Comparison of ENCODE assay signal across 17 cellular contexts in the genomic region with DNA sequence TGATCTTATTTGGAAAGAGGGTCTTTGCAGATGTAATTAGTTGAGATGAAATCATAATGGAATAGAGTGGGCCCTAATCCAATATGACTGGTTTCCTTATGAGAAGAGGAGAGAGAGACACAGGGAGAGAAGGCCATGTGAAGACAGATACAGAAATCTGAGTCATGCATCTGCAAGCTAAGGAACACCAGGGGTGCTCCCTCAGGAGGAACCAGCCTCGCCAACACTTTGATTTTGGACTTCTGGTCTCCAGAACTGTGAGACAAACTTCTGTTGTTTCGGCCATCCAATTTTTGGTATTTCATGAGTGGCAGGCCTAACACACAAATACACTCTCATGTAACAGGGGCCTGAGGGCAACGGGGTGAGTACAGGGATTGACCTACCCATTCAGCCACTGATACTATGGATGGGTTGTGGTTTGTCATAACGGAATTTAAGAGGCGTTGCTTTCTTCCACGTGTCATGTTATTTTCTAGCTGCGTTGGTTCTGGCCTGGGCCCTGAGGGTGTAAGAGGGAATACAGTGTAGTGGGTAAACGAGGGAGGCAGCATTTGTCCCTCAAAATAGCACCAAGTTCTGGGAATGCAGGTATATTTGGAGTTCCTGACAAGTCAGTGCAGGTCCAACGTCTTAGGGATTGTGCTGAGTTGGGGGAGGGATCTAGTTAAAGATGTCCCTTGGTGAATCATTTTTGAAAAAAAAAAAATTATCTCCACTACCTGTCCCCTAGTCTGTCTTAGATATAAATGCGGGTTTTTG. TPM values are rescaled to one million over a fixed set of nuclear protein-coding genes. Genes with fewer than 3 reads are reported as not detected.
DNase-seq lines count a peak whose midpoint lies in the region; ATAC-seq and TF ChIP-seq lines count a peak whose summit lies in the region.
"Had no signal": no experiment of that assay in that cellular context is flagged by ENCODE, and none has a peak within 500 bp of the region (broad histone marks: within the 10 kb centered on the region; RNA-seq: fewer than 3 reads in every experiment).

No MANE protein-coding gene starts in this region.

- CTCF ChIA-PET in PC-3 (lab: Charles Lee), result no interaction called here

- peak overlapping the region; percentile 83 for H3K27ac Mint-ChIP-seq in activated T-cell treated with anti-CD3 and anti-CD28 coated beads, Interleukin-2, amount 50 U/mL, for 72 hours
- H3K27ac Mint-ChIP-seq in effector memory CD8-positive, alpha-beta T cell, result peak overlapping the region; percentile 24 to 95
- H3K27ac Mint-ChIP-seq: CD4-positive, alpha-beta T cell; endodermal cell had no signal

- H3K4me3 ChIP-seq in SU-DHL-6 (ENCODE audit: insufficient read depth, low read length, poor library complexity, severe bottlenecking), result peak overlapping the region; percentile 24
- H3K4me3 ChIP-seq in transverse colon, result no peak overlapping the region
- no peak overlapping the region for H3K4me3 ChIP-seq in PC-3 (ENCODE audit: low read length)
- H3K4me3 ChIP-seq: A549, uterus had no signal

- no peak for ATAC-seq in activated T-cell treated with anti-CD3 and anti-CD28 coated beads, Interleukin-2, amount 50 U/mL, for 72 hours (replicated peaks in 1 of 2)
- ATAC-seq in effector memory CD8-positive, alpha-beta T cell (replicated peaks), result no peak
- ATAC-seq in esophagus mucosa (no peak), PC-3 (no peak)
- ATAC-seq: A549 had no signal

- H3K79me2 ChIP-seq in SU-DHL-6 (ENCODE audit: insufficient read depth, low read length) (peaks cover 99% of the 10 kb centered on the region), PC-3 (ENCODE audit: low read length) (no peaks in the 10 kb centered on the region)

- no peak overlapping the region for H2AFZ ChIP-seq in SU-DHL-6 (ENCODE audit: low read depth, low read length, severe bottlenecking)
- H2AFZ ChIP-seq in PC-3 (ENCODE audit: low read length), result no peak overlapping the region

- H3K9ac ChIP-seq in SU-DHL-6 (ENCODE audit: low read length) (peak overlapping the region; percentile 57), PC-3 (ENCODE audit: low read length) (no peak overlapping the region)

- no peak for TF ChIP-seq POLR2A in transverse colon (IDR thresholded peaks at IDR 0.05)

- H3K36me3 Mint-ChIP-seq in activated T-cell treated with anti-CD3 and anti-CD28 coated beads, Interleukin-2, amount 50 U/mL, for 72 hours (ENCODE audit: insufficient read depth in 2 of 2), result no peaks in the 10 kb centered on the region
- no peaks in the 10 kb centered on the region for H3K36me3 Mint-ChIP-seq in effector memory CD8-positive, alpha-beta T cell (ENCODE audit: insufficient read depth)

- no peaks in the 10 kb centered on the region for H3K9me3 Mint-ChIP-seq in activated T-cell treated with anti-CD3 and anti-CD28 coated beads, Interleukin-2, amount 50 U/mL, for 72 hours
- H3K9me3 Mint-ChIP-seq in effector memory CD8-positive, alpha-beta T cell, result no peaks in the 10 kb centered on the region
- H3K9me3 Mint-ChIP-seq: activated T-helper 2 cell treated with anti-CD3 and anti-CD28 coated beads, Interferon-gamma antibody, Interleukin-2, Interleukin-4, amounts not matched to agents 10 μg/mL and 5 μg/mL and 100 μg/mL, durations not matched to agents 14 hours and 24 hours and 36 hours; CD4-positive, alpha-beta T cell; stimulated activated naive CD8-positive, alpha-beta T cell treated with anti-CD3 and anti-CD28 coated beads, Interleukin-15, amount 100 ng/mL, for 72 hours had no signal

- peak overlapping the region; percentile 47 for H3K4me2 ChIP-seq in SU-DHL-6 (ENCODE audit: low read depth, low read length, poor library complexity, severe bottlenecking)
- no peak overlapping the region for H3K4me2 ChIP-seq in PC-3 (ENCODE audit: low read length)
- H3K4me2 ChIP-seq: A549 had no signal

- no peak overlapping the region for H3K4me3 Mint-ChIP-seq in activated T-cell treated with anti-CD3 and anti-CD28 coated beads, Interleukin-2, amount 50 U/mL, for 72 hours
- no peak overlapping the region for H3K4me3 Mint-ChIP-seq in effector memory CD8-positive, alpha-beta T cell
- H3K4me3 Mint-ChIP-seq: CD4-positive, alpha-beta T cell; endodermal cell had no signal

- DNase-seq in activated T-cell treated with anti-CD3 and anti-CD28 coated beads, Interleukin-2, amount 50 U/mL, for 72 hours, result no peak
- no peak for DNase-seq in activated T-cell treated with anti-CD3 and anti-CD28 coated beads, Interleukin-2, amount 50 U/mL, for 1 hour
- no peak for DNase-seq in effector memory CD8-positive, alpha-beta T cell
- DNase-seq in transverse colon, result no peak
- no peak for DNase-seq in PC-3
- no peak for DNase-seq in stimulated activated CD4-positive, alpha-beta T cell treated with anti-CD3 and anti-CD28 coated beads, Interleukin-2, amount 100 ng/mL, for 48 hours
- DNase-seq: activated CD4-positive, alpha-beta T cell treated with anti-CD3 and anti-CD28 coated beads, Interleukin-2, amount 50 U/mL, for 4 hours; CD4-positive, alpha-beta T cell; cerebellar nuclear complex; endodermal cell; NCI-H1436; uterus had no signal

- H3K27me3 ChIP-seq in SU-DHL-6 (ENCODE audit: low read length) (no peaks in the 10 kb centered on the region), transverse colon (no peaks in the 10 kb centered on the region), PC-3 (ENCODE audit: low read length) (no peaks in the 10 kb centered on the region)
- H3K27me3 ChIP-seq: uterus had no signal

- H3K27ac ChIP-seq in SU-DHL-6 (ENCODE audit: low read depth, low read length), result peak overlapping the region; percentile 94
- peak overlapping the region in 3 of 4 donors; percentile 12 to 44 (median 25) for H3K27ac ChIP-seq in transverse colon
- no peak overlapping the region for H3K27ac ChIP-seq in PC-3 (ENCODE audit: low read length)
- H3K27ac ChIP-seq: A549, uterus had no signal

- in situ Hi-C loops in transverse colon (cut with MboI; ENCODE audit: low pct_ligation_motif_present in 1 of 4, low pct_unique_long_range_greater_than_20kb in 1 of 4, low sequenced_read_pairs in 3 of 4), result no loop called here

- TF ChIP-seq EP300 in transverse colon (IDR thresholded peaks at IDR 0.05; ENCODE audit: low read depth), result no peak

- H3K4me1 ChIP-seq in transverse colon, result no peaks in the 10 kb centered on the region
- no peaks in the 10 kb centered on the region for H3K4me1 ChIP-seq in PC-3 (ENCODE audit: insufficient read depth, low read length)
- H3K4me1 ChIP-seq: A549, uterus had no signal

- no peaks in the 10 kb centered on the region for H3K27me3 Mint-ChIP-seq in activated T-cell treated with anti-CD3 and anti-CD28 coated beads, Interleukin-2, amount 50 U/mL, for 72 hours (ENCODE audit: low read depth)
- no peaks in the 10 kb centered on the region for H3K27me3 Mint-ChIP-seq in effector memory CD8-positive, alpha-beta T cell
- H3K27me3 Mint-ChIP-seq: CD4-positive, alpha-beta T cell; stimulated activated naive CD8-positive, alpha-beta T cell treated with anti-CD3 and anti-CD28 coated beads, Interleukin-15, amount 100 ng/mL, for 72 hours had no signal

- H3K9me3 ChIP-seq in SU-DHL-6 (ENCODE audit: insufficient read depth, low read length) (no peaks in the 10 kb centered on the region), transverse colon (no peaks in the 10 kb centered on the region), PC-3 (ENCODE audit: low read length) (no peaks in the 10 kb centered on the region)
- H3K9me3 ChIP-seq: A549, uterus had no signal

- H3K36me3 ChIP-seq in SU-DHL-6 (ENCODE audit: low read length) (peaks cover 15% of the 10 kb centered on the region), transverse colon (no peaks in the 10 kb centered on the region), PC-3 (ENCODE audit: low read depth, low read length) (no peaks in the 10 kb centered on the region)
- H3K36me3 ChIP-seq: uterus had no signal

- H3F3A ChIP-seq in SU-DHL-6 (ENCODE audit: insufficient read depth) (peaks cover 81% of the 10 kb centered on the region), PC-3 (ENCODE audit: low read length, unreplicated experiment) (no peaks in the 10 kb centered on the region)

- no peak for TF ChIP-seq CTCF in SU-DHL-6 (IDR thresholded peaks at IDR 0.05; ENCODE audit: insufficient read depth, low read length, poor library complexity, severe bottlenecking)
- no peak for TF ChIP-seq CTCF in transverse colon (IDR thresholded peaks at IDR 0.05)
- no peak for TF ChIP-seq CTCF in PC-3 (conservative IDR thresholded peaks at IDR 0.05; ENCODE audit: low read depth, low read length)

- intact Hi-C loops in transverse colon (cut with DNase I; ENCODE audit: low total_unique reads) (no loop called here), PC-3 (cut with micrococcal nuclease) (no loop called here)

- peaks cover 25% of the 10 kb centered on the region for H3K4me1 Mint-ChIP-seq in activated T-cell treated with anti-CD3 and anti-CD28 coated beads, Interleukin-2, amount 50 U/mL, for 72 hours (ENCODE audit: low read depth)
- H3K4me1 Mint-ChIP-seq in effector memory CD8-positive, alpha-beta T cell (ENCODE audit: low read depth in 2 of 2), result peaks cover 27 to 32% of the 10 kb centered on the region in 2 donors

- WGBS in transverse colon (ENCODE audit: low coverage in 1 of 2), 2 donors, result 79 to 83% methylated on average over 1 to 10 of the region's 10 CpGs

- no TSS peak for BruUV-seq in PC-3 (replicated peaks; lab: Mats Ljungman, UMichigan)

- POLR2A ChIA-PET in PC-3 (lab: Charles Lee; ENCODE audit: unreplicated experiment), result no interaction called here

- H4K20me1 ChIP-seq in SU-DHL-6 (ENCODE audit: low read depth, low read length), result no peaks in the 10 kb centered on the region
- H4K20me1 ChIP-seq in PC-3 (ENCODE audit: low read length), result no peaks in the 10 kb centered on the region

- H3K9me2 ChIP-seq in SU-DHL-6 (replicated peaks; ENCODE audit: insufficient read depth, low read length) (no peaks in the 10 kb centered on the region), PC-3 (replicated peaks; ENCODE audit: low read length) (no peaks in the 10 kb centered on the region)

RNA-seq across cellular contexts. Expression of gene PLCG2, which starts 17.7 kb away (rescaled TPM):
- 10 to 100 TPM in 1 of 2 donors, 1 to 10 TPM in 1; 8.0 to 25.6 TPM for total RNA-seq in activated T-cell treated with anti-CD3 and anti-CD28 coated beads, Interleukin-2, amount 50 U/mL, for 72 hours
- 10 to 100 TPM in 3 of 4 donors, 1 to 10 TPM in 1; 9.0 to 65.9 (median 28.6) TPM for total RNA-seq in transverse colon
- 8.6 TPM for total RNA-seq in esophagus mucosa
- 3.5 and 5.9 TPM in 2 replicates for total RNA-seq in PC-3 (2014; rRNA removed)
